In the genomic region with DNA sequence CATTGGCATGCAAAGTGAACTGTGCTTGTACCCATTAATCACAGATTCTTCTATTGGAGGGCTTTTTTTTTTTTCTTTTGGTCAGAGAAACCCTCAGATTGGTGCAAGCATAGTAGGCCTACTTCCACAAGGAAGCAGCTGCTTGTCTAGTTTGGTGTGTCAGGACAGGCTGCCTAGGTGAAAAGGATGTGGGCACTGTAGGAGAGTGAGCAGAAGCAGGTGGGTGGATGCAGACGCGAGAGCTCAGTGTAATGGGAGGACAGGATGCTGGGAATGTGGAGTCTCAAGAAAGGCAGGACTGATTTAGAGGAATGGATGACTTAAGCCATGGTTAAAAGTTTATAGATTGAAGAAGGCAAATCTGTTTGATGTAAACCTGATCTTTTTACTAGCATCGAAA, we compare ENCODE assay signal across 17 cellular contexts. TPM values are rescaled to one million over a fixed set of nuclear protein-coding genes. Genes with fewer than 3 reads are reported as not detected.
DNase-seq lines count a peak whose midpoint lies in the region; TF ChIP-seq lines count a peak whose summit lies in the region.
"Had no signal": no experiment of that assay in that cellular context is flagged by ENCODE, and none has a peak within 500 bp of the region (broad histone marks: within the 10 kb centered on the region; RNA-seq: fewer than 3 reads in every experiment).

No MANE protein-coding gene starts in this region.

- peak overlapping the region; percentile 39 for H3K27ac Mint-ChIP-seq in activated CD4-positive, alpha-beta T cell treated with anti-CD3 and anti-CD28 coated beads, Interleukin-2, amount 10 ng/mL, durations not matched to agents 24 days and 14 days
- H3K27ac Mint-ChIP-seq in activated naive CD8-positive, alpha-beta T cell = peak overlapping the region; percentile 80
- H3K27ac Mint-ChIP-seq in nephron progenitor cell = peak overlapping the region; percentile 20

- CTCF ChIA-PET in HEK293 (lab: Yijun Ruan, JAX) = interaction anchor here (0.8 kb wide), 1 partner anchor 12 kb away, joined by 3 read pairs; no protein-coding TSS in a partner anchor

- POLR2A ChIA-PET in HEK293 (lab: Yijun Ruan, JAX) = no interaction called here

- peaks cover 3% of the 10 kb centered on the region for H3K9me3 Mint-ChIP-seq in activated CD4-positive, alpha-beta T cell treated with anti-CD3 and anti-CD28 coated beads, Interleukin-2, amount 10 ng/mL, durations not matched to agents 24 days and 14 days
- H3K9me3 Mint-ChIP-seq in activated naive CD8-positive, alpha-beta T cell (ENCODE audit: low read depth) = no peaks in the 10 kb centered on the region
- no peaks in the 10 kb centered on the region for H3K9me3 Mint-ChIP-seq in nephron progenitor cell

- peak overlapping the region; percentile 9 for H3K4me3 Mint-ChIP-seq in activated CD4-positive, alpha-beta T cell treated with anti-CD3 and anti-CD28 coated beads, Interleukin-2, amount 10 ng/mL, durations not matched to agents 24 days and 14 days
- H3K4me3 Mint-ChIP-seq in activated naive CD8-positive, alpha-beta T cell = peak overlapping the region; percentile 97
- H3K4me3 Mint-ChIP-seq in nephron progenitor cell = no peak overlapping the region

- H3K9me3 ChIP-seq in HEK293 (ENCODE audit: control insufficient read depth, insufficient read depth, low read depth, low read length) = no peaks in the 10 kb centered on the region
- H3K9me3 ChIP-seq: esophagus muscularis mucosa had no signal

- peaks cover 16 to 27% of the 10 kb centered on the region in 2 experiments for H3K36me3 ChIP-seq in HEK293 (ENCODE audit: control insufficient read depth in 2 of 2, insufficient read depth in 1 of 2, low read length in 2 of 2)

- H3K4me1 ChIP-seq in HEK293 (ENCODE audit: control insufficient read depth, insufficient read depth, low read length) = no peaks in the 10 kb centered on the region; the same call in 1 of the 2 replicates

- H3K27ac ChIP-seq in HEK293 (ENCODE audit: extremely low read depth, low read depth, low read length) = no peak overlapping the region
- H3K27ac ChIP-seq: esophagus muscularis mucosa, HL-60 had no signal

- DNase-seq in activated CD4-positive, alpha-beta T cell treated with anti-CD3 and anti-CD28 coated beads, Interleukin-2, amount 10 ng/mL, durations not matched to agents 24 days and 14 days = peak; percentile 58
- no peak for DNase-seq in activated CD4-positive, alpha-beta T cell treated with anti-CD3 and anti-CD28 coated beads for 48 hours
- DNase-seq in nephron progenitor cell = no peak
- DNase-seq in NCI-H748 treated with DMSO at 0.1 percent for 48 hours (lab: John Stamatoyannopoulos, UW) = no peak
- no peak for DNase-seq in medulla oblongata (ENCODE audit: extremely low spot score)
- DNase-seq in GM19240 (ENCODE audit: insufficient read length, low spot score) = no peak
- DNase-seq: 8988T, dermis blood vessel endothelial cell, GF-D8, NCI-H187, NCI-H510A, OCI-M1 had no signal

- no peaks in the 10 kb centered on the region for H3K27me3 Mint-ChIP-seq in activated CD4-positive, alpha-beta T cell treated with anti-CD3 and anti-CD28 coated beads, Interleukin-2, amount 10 ng/mL, durations not matched to agents 24 days and 14 days
- no peaks in the 10 kb centered on the region for H3K27me3 Mint-ChIP-seq in activated naive CD8-positive, alpha-beta T cell
- H3K27me3 Mint-ChIP-seq in nephron progenitor cell (ENCODE audit: low read depth, poor library complexity) = peaks cover 6% of the 10 kb centered on the region

- intact Hi-C loops in activated CD4-positive, alpha-beta T cell treated with anti-CD3 and anti-CD28 coated beads, Interleukin-2, amount 10 ng/mL, durations not matched to agents 24 days and 14 days (cut with micrococcal nuclease) = no loop called here

- no peak overlapping the region for H3K4me3 ChIP-seq in HEK293 (ENCODE audit: low read depth, low read length)
- H3K4me3 ChIP-seq: esophagus muscularis mucosa, smooth muscle cell had no signal

- H3K36me3 Mint-ChIP-seq in activated CD4-positive, alpha-beta T cell treated with anti-CD3 and anti-CD28 coated beads, Interleukin-2, amount 10 ng/mL, durations not matched to agents 24 days and 14 days (ENCODE audit: low read depth) = peaks cover 48% of the 10 kb centered on the region
- H3K36me3 Mint-ChIP-seq in activated naive CD8-positive, alpha-beta T cell = no peaks in the 10 kb centered on the region
- peaks cover 31% of the 10 kb centered on the region for H3K36me3 Mint-ChIP-seq in nephron progenitor cell (ENCODE audit: low read depth)

- peaks cover 34% of the 10 kb centered on the region for H3K4me1 Mint-ChIP-seq in activated CD4-positive, alpha-beta T cell treated with anti-CD3 and anti-CD28 coated beads, Interleukin-2, amount 10 ng/mL, durations not matched to agents 24 days and 14 days
- peaks cover 54% of the 10 kb centered on the region for H3K4me1 Mint-ChIP-seq in activated naive CD8-positive, alpha-beta T cell (ENCODE audit: low read depth)
- H3K4me1 Mint-ChIP-seq in nephron progenitor cell = peaks cover 38% of the 10 kb centered on the region

- TF ChIP-seq CTCF in HEK293 (tag by site-specific recombination; IDR thresholded peaks at IDR 0.05) = no peak
- no peak for TF ChIP-seq CTCF in nephron progenitor cell (IDR thresholded peaks at IDR 0.05)

TF ChIP-seq in HEK293, 187 proteins besides CTCF, POLR2A, EP300 and RAD21 (continues in another document):
- TF ChIP-seq ZNF274 (IDR thresholded peaks at IDR 0.05; ENCODE audit: low read length) = no peak
- no peak for TF ChIP-seq ZNF274 (tag by site-specific recombination; IDR thresholded peaks at IDR 0.05; ENCODE audit: borderline replicate concordance)
- TF ChIP-seq ZFHX2 (tag by site-specific recombination; conservative IDR thresholded peaks at IDR 0.05) = peak; percentile 69
- TF ChIP-seq, protein P1, sequence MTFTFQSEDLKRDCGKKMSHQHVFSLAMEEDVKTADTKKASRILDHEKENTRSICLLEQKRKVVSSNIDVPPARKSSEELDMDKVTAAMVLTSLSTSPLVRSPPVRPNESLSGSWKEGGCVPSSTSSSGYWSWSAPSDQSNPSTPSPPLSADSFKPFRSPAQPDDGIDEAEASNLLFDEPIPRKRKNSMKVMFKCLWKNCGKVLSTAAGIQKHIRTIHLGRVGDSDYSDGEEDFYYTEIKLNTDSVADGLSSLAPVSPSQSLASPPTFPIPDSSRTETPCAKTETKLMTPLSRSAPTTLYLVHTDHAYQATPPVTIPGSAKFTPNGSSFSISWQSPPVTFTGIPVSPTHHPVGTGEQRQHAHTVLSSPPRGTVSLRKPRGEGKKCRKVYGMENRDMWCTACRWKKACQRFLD (tag by site-specific recombination; IDR thresholded peaks at IDR 0.05) = no peak
- TF ChIP-seq ZNF626 (tag by site-specific recombination; IDR thresholded peaks at IDR 0.05) = no peak
- TF ChIP-seq ZNF248 (tag by site-specific recombination; IDR thresholded peaks at IDR 0.05) = no peak
- peak; percentile 47; the same call in 1 of the 2 replicates for TF ChIP-seq ZBTB17 (tag by site-specific recombination; IDR thresholded peaks at IDR 0.05)
- no peak for TF ChIP-seq ZNF529 (tag by site-specific recombination; IDR thresholded peaks at IDR 0.05; ENCODE audit: insufficient replicate concordance)
- TF ChIP-seq ZNF677 (tag by site-specific recombination; IDR thresholded peaks at IDR 0.05) = no peak
- TF ChIP-seq ZNF138 (tag by site-specific recombination; IDR thresholded peaks at IDR 0.05; ENCODE audit: borderline replicate concordance) = no peak
- TF ChIP-seq EGR2 (tag by site-specific recombination; IDR thresholded peaks at IDR 0.05; ENCODE audit: low read depth) = peak; percentile 50; the same call in 1 of the 2 replicates
- TF ChIP-seq REPIN1 (tag by site-specific recombination; IDR thresholded peaks at IDR 0.05; ENCODE audit: low read depth) = no peak
- TF ChIP-seq, protein P2, sequence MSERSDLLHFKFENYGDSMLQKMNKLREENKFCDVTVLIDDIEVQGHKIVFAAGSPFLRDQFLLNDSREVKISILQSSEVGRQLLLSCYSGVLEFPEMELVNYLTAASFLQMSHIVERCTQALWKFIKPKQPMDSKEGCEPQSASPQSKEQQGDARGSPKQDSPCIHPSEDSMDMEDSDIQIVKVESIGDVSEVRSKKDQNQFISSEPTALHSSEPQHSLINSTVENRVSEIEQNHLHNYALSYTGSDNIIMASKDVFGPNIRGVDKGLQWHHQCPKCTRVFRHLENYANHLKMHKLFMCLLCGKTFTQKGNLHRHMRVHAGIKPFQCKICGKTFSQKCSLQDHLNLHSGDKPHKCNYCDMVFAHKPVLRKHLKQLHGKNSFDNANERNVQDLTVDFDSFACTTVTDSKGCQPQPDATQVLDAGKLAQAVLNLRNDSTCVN (tag by site-specific recombination; optimal IDR thresholded peaks at IDR 0.05) = no peak
- no peak for TF ChIP-seq SCRT1 (tag by site-specific recombination; IDR thresholded peaks at IDR 0.05; ENCODE audit: borderline replicate concordance)
- TF ChIP-seq, protein P3, sequence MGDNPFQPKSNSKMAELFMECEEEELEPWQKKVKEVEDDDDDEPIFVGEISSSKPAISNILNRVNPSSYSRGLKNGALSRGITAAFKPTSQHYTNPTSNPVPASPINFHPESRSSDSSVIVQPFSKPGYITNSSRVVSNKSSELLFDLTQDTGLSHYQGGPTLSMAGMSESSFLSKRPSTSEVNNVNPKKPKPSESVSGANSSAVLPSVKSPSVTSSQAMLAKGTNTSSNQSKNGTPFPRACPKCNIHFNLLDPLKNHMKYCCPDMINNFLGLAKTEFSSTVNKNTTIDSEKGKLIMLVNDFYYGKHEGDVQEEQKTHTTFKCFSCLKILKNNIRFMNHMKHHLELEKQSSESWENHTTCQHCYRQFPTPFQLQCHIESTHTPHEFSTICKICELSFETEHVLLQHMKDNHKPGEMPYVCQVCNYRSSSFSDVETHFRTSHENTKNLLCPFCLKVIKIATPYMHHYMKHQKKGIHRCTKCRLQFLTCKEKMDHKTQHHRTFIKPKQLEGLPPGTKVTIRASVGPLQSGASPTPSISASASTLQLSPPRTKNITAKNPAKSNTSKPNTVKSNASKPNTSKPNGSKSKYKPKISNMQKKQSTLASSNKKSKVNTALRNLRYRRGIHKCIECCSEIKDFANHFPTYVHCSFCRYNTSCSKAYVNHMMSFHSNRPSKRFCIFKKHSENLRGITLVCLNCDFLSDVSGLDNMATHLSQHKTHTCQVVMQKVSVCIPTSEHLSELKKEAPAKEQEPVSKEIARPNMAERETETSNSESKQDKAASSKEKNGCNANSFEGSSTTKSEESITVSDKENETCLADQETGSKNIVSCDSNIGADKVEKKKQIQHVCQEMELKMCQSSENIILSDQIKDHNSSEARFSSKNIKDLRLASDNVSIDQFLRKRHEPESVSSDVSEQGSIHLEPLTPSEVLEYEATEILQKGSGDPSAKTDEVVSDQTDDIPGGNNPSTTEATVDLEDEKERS (tag by site-specific recombination; IDR thresholded peaks at IDR 0.05) = no peak

RNA-seq across cellular contexts. Expression of a gene that starts 3.1 kb away (rescaled TPM):
- 104 and 111 TPM in 2 replicates for total RNA-seq in activated CD4-positive, alpha-beta T cell treated with anti-CD3 and anti-CD28 coated beads, Interleukin-2, amount 10 ng/mL, durations not matched to agents 24 days and 14 days

RNA-seq across cellular contexts. Expression of a gene that starts 3.6 kb away (rescaled TPM):
- 51.2 and 51.5 TPM in 2 replicates for total RNA-seq in activated CD4-positive, alpha-beta T cell treated with anti-CD3 and anti-CD28 coated beads, Interleukin-2, amount 10 ng/mL, durations not matched to agents 24 days and 14 days

RNA-seq across cellular contexts. Expression of a gene that starts 54.5 kb away (rescaled TPM):
- 0.21 and 0.57 TPM in 2 replicates for total RNA-seq in activated CD4-positive, alpha-beta T cell treated with anti-CD3 and anti-CD28 coated beads, Interleukin-2, amount 10 ng/mL, durations not matched to agents 24 days and 14 days

Comparison
In these comparisons a context has a peak if more than half of its experiments do, and no peak if none do; other contexts are left out.
1. H3K27ac Mint-ChIP-seq: peak in every context shown above with its lines; median percentile 80 in activated naive CD8-positive, alpha-beta T cell; 39 in activated CD4-positive, alpha-beta T cell treated with anti-CD3 and anti-CD28 coated beads, Interleukin-2, amount 10 ng/mL, durations not matched to agents 24 days and 14 days; 20 in nephron progenitor cell.